In the genomic region with DNA sequence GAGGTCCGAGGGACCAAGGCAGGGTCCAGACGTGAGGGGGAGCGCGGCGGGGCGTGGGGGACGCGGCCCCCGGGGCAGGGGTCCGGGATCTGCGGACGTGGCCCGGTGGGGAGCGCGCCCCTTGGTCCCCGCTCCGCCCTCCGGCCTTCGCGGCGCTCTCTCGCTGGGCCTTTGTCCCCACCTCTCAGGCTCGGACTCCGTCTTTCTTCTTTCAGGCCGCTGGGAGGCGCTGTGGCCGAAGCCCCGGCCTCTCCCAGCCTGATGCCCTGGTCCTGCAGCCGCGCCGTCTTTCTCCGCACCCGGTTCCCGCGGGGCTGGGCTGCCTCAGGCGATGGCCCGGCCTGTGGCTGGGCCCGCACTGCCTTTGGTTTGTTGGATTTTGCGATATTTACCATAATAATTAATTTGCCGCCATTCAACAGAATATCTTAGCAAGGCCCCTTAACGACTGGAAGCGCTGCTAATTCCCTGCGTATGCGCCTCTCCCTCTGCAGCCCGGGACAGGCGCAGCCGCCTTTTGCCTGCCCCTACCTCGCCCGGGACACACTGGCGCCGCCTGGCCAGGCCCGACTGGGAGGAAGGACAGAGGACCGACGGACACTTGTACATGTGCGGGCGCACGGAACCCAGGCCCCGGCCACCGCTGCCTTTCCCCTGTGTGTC, we compare ENCODE assay signal across 1 cellular context.
TF ChIP-seq lines count a peak whose summit lies in the region.

No MANE protein-coding gene starts in this region.

TF ChIP-seq in GM23338, 12 proteins besides CTCF, POLR2A, EP300 and RAD21 (continued from another document):
- TF ChIP-seq, protein P1, sequence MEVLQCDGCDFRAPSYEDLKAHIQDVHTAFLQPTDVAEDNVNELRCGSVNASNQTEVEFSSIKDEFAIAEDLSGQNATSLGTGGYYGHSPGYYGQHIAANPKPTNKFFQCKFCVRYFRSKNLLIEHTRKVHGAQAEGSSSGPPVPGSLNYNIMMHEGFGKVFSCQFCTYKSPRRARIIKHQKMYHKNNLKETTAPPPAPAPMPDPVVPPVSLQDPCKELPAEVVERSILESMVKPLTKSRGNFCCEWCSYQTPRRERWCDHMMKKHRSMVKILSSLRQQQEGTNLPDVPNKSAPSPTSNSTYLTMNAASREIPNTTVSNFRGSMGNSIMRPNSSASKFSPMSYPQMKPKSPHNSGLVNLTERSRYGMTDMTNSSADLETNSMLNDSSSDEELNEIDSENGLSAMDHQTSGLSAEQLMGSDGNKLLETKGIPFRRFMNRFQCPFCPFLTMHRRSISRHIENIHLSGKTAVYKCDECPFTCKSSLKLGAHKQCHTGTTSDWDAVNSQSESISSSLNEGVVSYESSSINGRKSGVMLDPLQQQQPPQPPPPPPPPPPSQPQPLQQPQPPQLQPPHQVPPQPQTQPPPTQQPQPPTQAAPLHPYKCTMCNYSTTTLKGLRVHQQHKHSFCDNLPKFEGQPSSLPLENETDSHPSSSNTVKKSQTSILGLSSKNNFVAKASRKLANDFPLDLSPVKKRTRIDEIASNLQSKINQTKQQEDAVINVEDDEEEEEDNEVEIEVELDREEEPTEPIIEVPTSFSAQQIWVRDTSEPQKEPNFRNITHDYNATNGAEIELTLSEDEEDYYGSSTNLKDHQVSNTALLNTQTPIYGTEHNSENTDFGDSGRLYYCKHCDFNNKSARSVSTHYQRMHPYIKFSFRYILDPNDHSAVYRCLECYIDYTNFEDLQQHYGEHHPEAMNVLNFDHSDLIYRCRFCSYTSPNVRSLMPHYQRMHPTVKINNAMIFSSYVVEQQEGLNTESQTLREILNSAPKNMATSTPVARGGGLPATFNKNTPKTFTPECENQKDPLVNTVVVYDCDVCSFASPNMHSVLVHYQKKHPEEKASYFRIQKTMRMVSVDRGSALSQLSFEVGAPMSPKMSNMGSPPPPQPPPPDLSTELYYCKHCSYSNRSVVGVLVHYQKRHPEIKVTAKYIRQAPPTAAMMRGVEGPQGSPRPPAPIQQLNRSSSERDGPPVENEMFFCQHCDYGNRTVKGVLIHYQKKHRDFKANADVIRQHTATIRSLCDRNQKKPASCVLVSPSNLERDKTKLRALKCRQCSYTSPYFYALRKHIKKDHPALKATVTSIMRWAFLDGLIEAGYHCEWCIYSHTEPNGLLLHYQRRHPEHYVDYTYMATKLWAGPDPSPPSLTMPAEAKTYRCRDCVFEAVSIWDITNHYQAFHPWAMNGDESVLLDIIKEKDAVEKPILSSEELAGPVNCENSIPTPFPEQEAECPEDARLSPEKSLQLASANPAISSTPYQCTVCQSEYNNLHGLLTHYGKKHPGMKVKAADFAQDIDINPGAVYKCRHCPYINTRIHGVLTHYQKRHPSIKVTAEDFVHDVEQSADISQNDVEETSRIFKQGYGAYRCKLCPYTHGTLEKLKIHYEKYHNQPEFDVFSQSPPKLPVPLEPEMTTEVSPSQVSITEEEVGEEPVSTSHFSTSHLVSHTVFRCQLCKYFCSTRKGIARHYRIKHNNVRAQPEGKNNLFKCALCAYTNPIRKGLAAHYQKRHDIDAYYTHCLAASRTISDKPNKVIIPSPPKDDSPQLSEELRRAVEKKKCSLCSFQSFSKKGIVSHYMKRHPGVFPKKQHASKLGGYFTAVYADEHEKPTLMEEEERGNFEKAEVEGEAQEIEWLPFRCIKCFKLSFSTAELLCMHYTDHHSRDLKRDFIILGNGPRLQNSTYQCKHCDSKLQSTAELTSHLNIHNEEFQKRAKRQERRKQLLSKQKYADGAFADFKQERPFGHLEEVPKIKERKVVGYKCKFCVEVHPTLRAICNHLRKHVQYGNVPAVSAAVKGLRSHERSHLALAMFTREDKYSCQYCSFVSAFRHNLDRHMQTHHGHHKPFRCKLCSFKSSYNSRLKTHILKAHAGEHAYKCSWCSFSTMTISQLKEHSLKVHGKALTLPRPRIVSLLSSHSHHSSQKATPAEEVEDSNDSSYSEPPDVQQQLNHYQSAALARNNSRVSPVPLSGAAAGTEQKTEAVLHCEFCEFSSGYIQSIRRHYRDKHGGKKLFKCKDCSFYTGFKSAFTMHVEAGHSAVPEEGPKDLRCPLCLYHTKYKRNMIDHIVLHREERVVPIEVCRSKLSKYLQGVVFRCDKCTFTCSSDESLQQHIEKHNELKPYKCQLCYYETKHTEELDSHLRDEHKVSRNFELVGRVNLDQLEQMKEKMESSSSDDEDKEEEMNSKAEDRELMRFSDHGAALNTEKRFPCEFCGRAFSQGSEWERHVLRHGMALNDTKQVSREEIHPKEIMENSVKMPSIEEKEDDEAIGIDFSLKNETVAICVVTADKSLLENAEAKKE (CRISPR knock-in tag; IDR thresholded peaks at IDR 0.05): no peak
- TF ChIP-seq STAT1 (IDR thresholded peaks at IDR 0.05; ENCODE audit: unreplicated experiment) (no peak), ZNF114 (CRISPR knock-in tag; IDR thresholded peaks at IDR 0.05) (no peak), ZNF331 (CRISPR knock-in tag; IDR thresholded peaks at IDR 0.05; ENCODE audit: low read depth) (no peak), CREB1 (CRISPR knock-in tag; IDR thresholded peaks at IDR 0.05; ENCODE audit: low read depth) (no peak), POLR2AphosphoS5 (IDR thresholded peaks at IDR 0.05; ENCODE audit: low read depth) (no peak)
